ENCODE assay signal across 15 cellular contexts in the genomic region with DNA sequence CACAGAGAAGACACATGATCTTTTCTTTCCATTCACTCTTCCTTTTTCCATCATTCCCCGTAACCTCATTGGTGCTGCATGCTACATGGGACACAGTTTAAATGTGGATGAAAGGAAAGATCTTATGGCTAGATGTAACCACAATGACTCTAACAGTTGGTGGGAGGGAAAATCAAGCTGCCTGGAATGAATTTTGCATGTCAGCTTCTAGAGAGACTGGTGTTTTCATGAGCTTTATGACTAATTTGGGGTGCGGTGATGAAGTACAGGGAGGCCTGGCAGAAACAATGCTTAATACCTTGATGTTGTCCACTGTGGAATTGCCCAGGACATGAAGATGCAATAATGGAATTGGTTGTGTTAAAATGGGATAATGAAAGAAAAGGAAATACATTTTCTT. TPM values are rescaled to one million over a fixed set of nuclear protein-coding genes. Genes with fewer than 3 reads are reported as not detected.
A peak's percentile ranks its signal among the peaks of the same experiment; 100 is the strongest.
DNase-seq lines count a peak whose midpoint lies in the region; ATAC-seq and TF ChIP-seq lines count a peak whose summit lies in the region.
"Had no signal": no experiment of that assay in that cellular context is flagged by ENCODE, and none has a peak within 500 bp of the region (broad histone marks: within the 10 kb centered on the region; RNA-seq: fewer than 3 reads in every experiment).

No MANE protein-coding gene starts in this region.

- no peaks in the 10 kb centered on the region for H4K20me1 ChIP-seq in IMR-90 (ENCODE audit: insufficient read depth, low read length)

- H3K18ac ChIP-seq in IMR-90 (ENCODE audit: low read depth, low read length): no peak overlapping the region; the same call in 1 of the 2 replicates

- H4K5ac ChIP-seq in IMR-90 (ENCODE audit: low read depth, low read length): no peak overlapping the region

- BruUV-seq in Calu3 (replicated peaks; lab: Mats Ljungman, UMichigan) (no TSS peak), IMR-90 (replicated peaks; lab: Mats Ljungman, UMichigan) (no TSS peak)

- TF ChIP-seq CTCF in Calu3 (IDR thresholded peaks at IDR 0.05; ENCODE audit: unreplicated experiment) (no peak), IMR-90 (conservative IDR thresholded peaks at IDR 0.05; ENCODE audit: low read depth, low read length) (no peak), astrocyte of the spinal cord (IDR thresholded peaks at IDR 0.05; ENCODE audit: low read depth, low read length) (no peak), testis (IDR thresholded peaks at IDR 0.05) (no peak)

- H4K91ac ChIP-seq in IMR-90 (ENCODE audit: insufficient read depth, low read depth, low read length): no peak overlapping the region

- H3K9me1 ChIP-seq in IMR-90 (ENCODE audit: insufficient read depth, low read length): peaks cover 8% of the 10 kb centered on the region; the same call in 1 of the 2 replicates

- no peak overlapping the region; the same call in 2 of the 3 replicates for H2BK15ac ChIP-seq in IMR-90 (ENCODE audit: low read depth, low read length)

- H3K4me3 ChIP-seq in IMR-90 (ENCODE audit: insufficient read depth, low read depth, low read length) (no peak overlapping the region), astrocyte of the spinal cord (ENCODE audit: low read depth, low read length) (no peak overlapping the region), testis (no peak overlapping the region)
- H3K4me3 ChIP-seq: right atrium auricular region had no signal

- H3K4me2 ChIP-seq in IMR-90 (ENCODE audit: low read depth, low read length): no peak overlapping the region

- H2BK5ac ChIP-seq in IMR-90 (ENCODE audit: low read depth, low read length, poor library complexity, severe bottlenecking): no peak overlapping the region

- H3K27me3 ChIP-seq in IMR-90 (ENCODE audit: control insufficient read depth, insufficient read depth, low read length): no peaks in the 10 kb centered on the region
- H3K27me3 ChIP-seq in testis: no peaks in the 10 kb centered on the region
- H3K27me3 ChIP-seq: right atrium auricular region had no signal

- peaks cover 37% of the 10 kb centered on the region for H3K4me1 Mint-ChIP-seq in Calu3 (ENCODE audit: low read depth, unreplicated experiment)
- peaks cover 8% of the 10 kb centered on the region for H3K4me1 Mint-ChIP-seq in activated CD4-positive, alpha-beta T cell treated with anti-CD3 and anti-CD28 coated beads, Interleukin-2, amount 10 ng/mL, durations not matched to agents 7 days and 5 days

- peak overlapping the region; percentile 55 for H3K14ac ChIP-seq in IMR-90 (replicated peaks; ENCODE audit: low read depth, low read length)

- H4K8ac ChIP-seq in IMR-90 (ENCODE audit: low read depth in 2 of 2, low read length in 2 of 2): no peak overlapping the region

- peak; percentile 67 for ATAC-seq in IMR-90 (ENCODE audit: low read depth)
- ATAC-seq: stimulated activated naive CD8-positive, alpha-beta T cell treated with anti-CD3 and anti-CD28 coated beads, Interleukin-15, Interleukin-2, amounts not matched to agents 100 U/mL and 50 U/mL, for 24 hours; T-cell had no signal

- POLR2A ChIA-PET in IMR-90 (lab: Charles Lee; ENCODE audit: unreplicated experiment): no interaction called here
- POLR2A ChIA-PET in activated CD4-positive, alpha-beta T cell treated with anti-CD3 and anti-CD28 coated beads, Interleukin-2, amount 10 ng/mL, durations not matched to agents 7 days and 5 days (lab: Charles Lee): no interaction called here

- no peak overlapping the region for H3K9ac ChIP-seq in IMR-90 (ENCODE audit: low read depth, low read length)

- peak; percentile 17 for DNase-seq in Calu3
- DNase-seq in IMR-90: peak; percentile 71
- DNase-seq in astrocyte of the spinal cord (ENCODE audit: low read depth, low spot score): peak; percentile 85
- peak; percentile 15 for DNase-seq in kidney glomerular epithelial cell (lab: John Stamatoyannopoulos, UW)
- no peak for DNase-seq in activated CD4-positive, alpha-beta T cell treated with anti-CD3 and anti-CD28 coated beads, Interleukin-2, amount 10 ng/mL, durations not matched to agents 7 days and 5 days
- DNase-seq in activated CD4-positive, CD25-positive, alpha-beta regulatory T cell treated with anti-CD3 and anti-CD28 coated beads, Interleukin-2, amount 50 U/mL, for 72 hours: no peak
- DNase-seq in UCSD-AML1 (lab: John Stamatoyannopoulos, UW; ENCODE audit: unreplicated experiment): no peak
- no peak for DNase-seq in testis
- DNase-seq: activated naive CD4-positive, alpha-beta T cell treated with Interleukin-2 at 50 U/mL for 16 hours; kidney; stimulated activated naive CD8-positive, alpha-beta T cell treated with anti-CD3 and anti-CD28 coated beads, Interleukin-15, Interleukin-2, amounts not matched to agents 100 U/mL and 50 U/mL, for 24 hours; T-cell had no signal

- H3K9me3 Mint-ChIP-seq in Calu3 (ENCODE audit: low read depth, unreplicated experiment): no peaks in the 10 kb centered on the region
- no peaks in the 10 kb centered on the region for H3K9me3 Mint-ChIP-seq in activated CD4-positive, alpha-beta T cell treated with anti-CD3 and anti-CD28 coated beads, Interleukin-2, amount 10 ng/mL, durations not matched to agents 7 days and 5 days
- H3K9me3 Mint-ChIP-seq: activated CD4-positive, alpha-beta memory T cell treated with anti-CD3 and anti-CD28 coated beads for 36 hours; T-cell had no signal

- 0 out of 2 replicates have a peak overlapping the region, but pooled peaks have one; percentile 46 for H2BK120ac ChIP-seq in IMR-90 (ENCODE audit: low read depth, low read length)

- dilution Hi-C loops in IMR-90 (cut with HindIII; ENCODE audit: low sequenced_read_pairs, unreplicated experiment): no loop called here

- no peak overlapping the region for H3K27ac ChIP-seq in IMR-90 (ENCODE audit: insufficient read depth, low read length)
- H3K27ac ChIP-seq in testis: no peak overlapping the region
- H3K27ac ChIP-seq: right atrium auricular region had no signal

- peaks cover 0 to 3% of the 10 kb centered on the region in 2 experiments; a peak in 1 of 4 replicates for H3K79me1 ChIP-seq in IMR-90 (ENCODE audit: low read depth in 1 of 2, low read length in 2 of 2)

- no peaks in the 10 kb centered on the region for H3K27me3 Mint-ChIP-seq in Calu3 (ENCODE audit: unreplicated experiment)
- H3K27me3 Mint-ChIP-seq in activated CD4-positive, alpha-beta T cell treated with anti-CD3 and anti-CD28 coated beads, Interleukin-2, amount 10 ng/mL, durations not matched to agents 7 days and 5 days: no peaks in the 10 kb centered on the region

- H3K23ac ChIP-seq in IMR-90 (ENCODE audit: low read depth, low read length): peak overlapping the region; percentile 35; the same call in 1 of the 2 replicates

- H2AK5ac ChIP-seq in IMR-90 (ENCODE audit: low read depth, low read length): peak overlapping the region; percentile 64; the same call in 1 of the 2 replicates

- H3K4me3 Mint-ChIP-seq in Calu3 (ENCODE audit: low read depth, unreplicated experiment): no peak overlapping the region
- H3K4me3 Mint-ChIP-seq in activated CD4-positive, alpha-beta T cell treated with anti-CD3 and anti-CD28 coated beads, Interleukin-2, amount 10 ng/mL, durations not matched to agents 7 days and 5 days: no peak overlapping the region
- H3K4me3 Mint-ChIP-seq: activated CD4-positive, alpha-beta memory T cell treated with anti-CD3 and anti-CD28 coated beads for 36 hours; T-cell had no signal

- CTCF ChIA-PET in Calu3 (lab: Charles Lee) (interaction anchor here (0.6 to 0.7 kb wide), 4 partner anchors 48 to 198 kb away, joined by 3 to 9 read pairs (median 5); no protein-coding TSS in a partner anchor), IMR-90 (lab: Yijun Ruan, JAX) (interaction anchor here (0.7 kb wide), 1 partner anchor 15 kb away, joined by 10 read pairs; no protein-coding TSS in a partner anchor)
- CTCF ChIA-PET in activated CD4-positive, alpha-beta T cell treated with anti-CD3 and anti-CD28 coated beads, Interleukin-2, amount 10 ng/mL, durations not matched to agents 7 days and 5 days (lab: Charles Lee): no interaction called here

- H2AK9ac ChIP-seq in IMR-90 (replicated peaks; ENCODE audit: low read depth, low read length, poor library complexity): no peak overlapping the region

- H3K56ac ChIP-seq in IMR-90 (ENCODE audit: extremely low read depth, insufficient read depth, low read length): no peak overlapping the region

- H3K27ac Mint-ChIP-seq in Calu3 (ENCODE audit: unreplicated experiment): peak overlapping the region; percentile 80
- H3K27ac Mint-ChIP-seq in activated CD4-positive, alpha-beta T cell treated with anti-CD3 and anti-CD28 coated beads, Interleukin-2, amount 10 ng/mL, durations not matched to agents 7 days and 5 days: no peak overlapping the region
- H3K27ac Mint-ChIP-seq: activated CD4-positive, alpha-beta memory T cell treated with anti-CD3 and anti-CD28 coated beads for 36 hours; CD14-positive monocyte; T-cell had no signal

- H3K4me1 ChIP-seq in IMR-90 (ENCODE audit: control insufficient read depth, insufficient read depth, low read length) (peaks cover 13% of the 10 kb centered on the region), testis (peaks cover 10% of the 10 kb centered on the region)
- H3K4me1 ChIP-seq: right atrium auricular region had no signal

- TF ChIP-seq RAD21 in IMR-90 (IDR thresholded peaks at IDR 0.05; ENCODE audit: low read length): no peak

- peaks cover 14% of the 10 kb centered on the region for H3K36me3 Mint-ChIP-seq in Calu3 (ENCODE audit: insufficient read depth, unreplicated experiment)
- no peaks in the 10 kb centered on the region for H3K36me3 Mint-ChIP-seq in activated CD4-positive, alpha-beta T cell treated with anti-CD3 and anti-CD28 coated beads, Interleukin-2, amount 10 ng/mL, durations not matched to agents 7 days and 5 days (ENCODE audit: low read depth)
- H3K36me3 Mint-ChIP-seq: activated CD4-positive, alpha-beta memory T cell treated with anti-CD3 and anti-CD28 coated beads for 36 hours; CD14-positive monocyte; T-cell had no signal

- WGBS in IMR-90 (ENCODE audit: extremely low coverage in 2 of 2, insufficient read length in 1 of 2), 2 experiments: no CpG with 5 or more reads among the region's 2 CpGs
- WGBS in testis, 2 donors: 81 to 83% methylated on average over 2 of the region's 2 CpGs

- H2AFZ ChIP-seq in IMR-90 (replicated peaks; ENCODE audit: low read length, poor library complexity): peak overlapping the region; percentile 54

- H2BK20ac ChIP-seq in IMR-90 (ENCODE audit: low read depth, low read length): peak overlapping the region; percentile 51; the same call in 1 of the 2 replicates

- TF ChIP-seq POLR2A in IMR-90 (IDR thresholded peaks at IDR 0.05; ENCODE audit: low read depth, low read length) (no peak), testis (IDR thresholded peaks at IDR 0.05) (no peak)

- H3K36me3 ChIP-seq in IMR-90 (ENCODE audit: control insufficient read depth, insufficient read depth, low read length) (no peaks in the 10 kb centered on the region), testis (ENCODE audit: low read depth, missing control alignments) (no peaks in the 10 kb centered on the region)
- H3K36me3 ChIP-seq: right atrium auricular region had no signal

- in situ Hi-C loops in IMR-90 (cut with MboI; ENCODE audit: low sequenced_read_pairs): no loop called here
- in situ Hi-C loops in astrocyte of the spinal cord (cut with HindIII; ENCODE audit: low sequenced_read_pairs): no loop called here

- peak overlapping the region; percentile 8; the same call in 1 of the 2 replicates for H3K4ac ChIP-seq in IMR-90 (ENCODE audit: low read depth, low read length)

- intact Hi-C loops in Calu3 (cut with micrococcal nuclease; ENCODE audit: unreplicated experiment) (loop anchor here (5.0 kb wide), 3 partner anchors 55 to 140 kb away; a partner anchor contains a TSS), IMR-90 (cut with micrococcal nuclease) (no loop called here), testis (cut with DNase I; ENCODE audit: low total_unique reads) (no loop called here)

- no peaks in the 10 kb centered on the region for H3K9me3 ChIP-seq in IMR-90 (ENCODE audit: control insufficient read depth, insufficient read depth, low read length)
- H3K9me3 ChIP-seq in testis: no peaks in the 10 kb centered on the region
- H3K9me3 ChIP-seq: right atrium auricular region had no signal

RNA-seq across cellular contexts. Expression of a gene that starts 55.9 kb away (rescaled TPM):
- total RNA-seq in Calu3 (2022) (69.6 and 101 TPM in 2 replicates), IMR-90 (2012; rRNA removed) (93.0 and 115 TPM in 2 replicates), testis (100 to 1,000 TPM in 1 of 2 donors, 10 to 100 TPM in 1; 99.8 to 102 TPM)
- polyA plus RNA-seq in IMR-90 (2012; rRNA removed) (39.9 and 41.9 TPM in 2 replicates), testis (ENCODE audit: insufficient read depth, low read depth, low replicate concordance) (37.8 TPM)
- polyA plus RNA-seq in IMR-90 (2012; cell fraction: cytosol; rRNA removed): 30.6 and 53.6 TPM in 2 replicates
- 35.4 and 54.4 TPM in 2 replicates for polyA plus RNA-seq in IMR-90 (2012; cell fraction: nucleus; rRNA removed; ENCODE audit: low replicate concordance)
- total RNA-seq in activated CD4-positive, alpha-beta T cell treated with anti-CD3 and anti-CD28 coated beads, Interleukin-2, amount 10 ng/mL, durations not matched to agents 7 days and 5 days: under 1 TPM in 1 of 2 experiments, not detected in 1; 0.08 TPM

Comparison
In these comparisons a context has a peak if more than half of its experiments do, and no peak if none do; other contexts are left out.
1. DNase-seq: peak in Calu3 (single experiment), IMR-90 (single experiment), astrocyte of the spinal cord (single experiment) and kidney glomerular epithelial cell (single experiment); none in activated CD4-positive, alpha-beta T cell treated with anti-CD3 and anti-CD28 coated beads, Interleukin-2, amount 10 ng/mL, durations not matched to agents 7 days and 5 days (single experiment), activated CD4-positive, CD25-positive, alpha-beta regulatory T cell treated with anti-CD3 and anti-CD28 coated beads, Interleukin-2, amount 50 U/mL, for 72 hours (single experiment), UCSD-AML1 (single experiment) and testis (single experiment).
2. RNA of a gene that starts 55.9 kb away (total RNA-seq): 93.0 to 115 TPM in IMR-90, 99.8 to 102 TPM in testis and 69.6 to 101 TPM in Calu3; 0.08 TPM in activated CD4-positive, alpha-beta T cell treated with anti-CD3 and anti-CD28 coated beads, Interleukin-2, amount 10 ng/mL, durations not matched to agents 7 days and 5 days; every median in the first group is over 10 times any median in the second.